Comparison of ENCODE assay signal across 8 cellular contexts in the genomic region with DNA sequence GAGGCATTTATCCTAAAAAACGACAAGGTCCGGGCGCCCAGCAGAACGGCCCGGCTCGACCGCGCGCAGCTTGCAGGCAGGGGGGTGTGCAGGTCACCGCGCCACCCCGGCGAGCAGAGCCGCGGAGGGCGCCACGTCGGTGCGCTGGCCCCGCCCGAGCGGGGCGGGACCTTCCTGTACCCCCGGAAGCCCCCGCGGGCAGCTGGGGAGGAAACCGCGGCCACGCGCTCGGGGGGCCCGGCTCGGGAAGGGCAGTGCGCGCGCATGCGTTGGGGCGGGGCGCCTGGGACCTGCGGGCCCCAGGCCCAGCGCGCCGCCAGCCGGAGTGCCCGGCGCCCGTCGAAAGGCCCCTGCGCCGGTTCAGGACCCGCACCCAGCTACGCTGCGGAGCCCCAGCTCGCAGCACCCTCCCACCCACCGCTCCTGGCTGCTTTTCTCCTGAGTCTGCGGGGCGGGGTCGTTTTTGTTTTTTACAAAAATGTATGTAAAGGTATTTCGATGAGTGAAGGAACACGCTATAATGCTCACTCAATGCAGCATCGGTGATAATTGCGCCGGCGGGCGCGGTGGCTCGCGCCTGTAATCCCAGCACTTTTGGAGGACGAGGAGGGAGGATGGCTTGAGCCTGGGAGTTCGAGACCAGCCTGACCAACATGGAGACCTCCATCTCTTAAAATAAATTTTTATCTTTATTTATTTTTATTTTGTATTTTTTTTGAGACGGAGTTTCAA. TPM values are rescaled to one million over a fixed set of nuclear protein-coding genes. Genes with fewer than 3 reads are reported as not detected.
DNase-seq lines count a peak whose midpoint lies in the region; ATAC-seq, FAIRE-seq and TF ChIP-seq lines count a peak whose summit lies in the region.

No MANE protein-coding gene starts in this region.

- no peak overlapping the region for H3K27ac ChIP-seq in brain microvascular endothelial cell
- no peak overlapping the region for H3K27ac ChIP-seq in keratinocyte (ENCODE audit: control insufficient read depth, insufficient read depth, low read length)

- FAIRE-seq in keratinocyte (lab: Jason Lieb, UNC) (no peak), urothelium cell line (lab: Jason Lieb, UNC) (no peak)

- CTCF ChIA-PET in GM10248 (lab: Yijun Ruan, JAX): interaction anchor here (1.3 to 1.6 kb wide), 2 partner anchors 9 to 19 kb away, joined by 3 to 4 read pairs; no protein-coding TSS in a partner anchor

- POLR2A ChIA-PET in GM10248 (lab: Yijun Ruan, JAX): interaction anchor here (0.6 kb wide), 1 partner anchor 45 kb away, joined by 3 read pairs; no protein-coding TSS in a partner anchor

- peak overlapping the region; percentile 73 for H3K4me2 ChIP-seq in keratinocyte (ENCODE audit: control insufficient read depth, extremely low read depth, insufficient read depth, low read depth, low read length)

- TF ChIP-seq CTCF in GM10248 (IDR thresholded peaks at IDR 0.05; ENCODE audit: control extremely low read depth, extremely low read depth, low read depth, missing control alignments): no peak
- TF ChIP-seq CTCF in brain microvascular endothelial cell (IDR thresholded peaks at IDR 0.05; ENCODE audit: low read depth, low read length, missing control alignments): no peak
- TF ChIP-seq CTCF in keratinocyte (optimal IDR thresholded peaks at IDR 0.05 in 1 of 3, IDR thresholded peaks at IDR 0.05 in 1 of 3, conservative IDR thresholded peaks at IDR 0.05 in 1 of 3; ENCODE audit: extremely low read depth in 1 of 3, insufficient read depth in 2 of 3, low read length in 3 of 3): no peak

- H3K4me1 ChIP-seq in keratinocyte (ENCODE audit: control insufficient read depth, extremely low read depth, insufficient read depth, low read length): no peaks in the 10 kb centered on the region

- no peaks in the 10 kb centered on the region for H4K20me1 ChIP-seq in keratinocyte (ENCODE audit: control insufficient read depth, extremely low read depth, insufficient read depth, low read length)

- H3K27me3 ChIP-seq in brain microvascular endothelial cell (replicated peaks) (no peaks in the 10 kb centered on the region), keratinocyte (ENCODE audit: control insufficient read depth, extremely low read depth, insufficient read depth, low read length) (no peaks in the 10 kb centered on the region)

- H3K36me3 ChIP-seq in brain microvascular endothelial cell (replicated peaks) (no peaks in the 10 kb centered on the region), keratinocyte (ENCODE audit: control insufficient read depth in 2 of 2, extremely low read depth in 1 of 2, insufficient read depth in 2 of 2, low read length in 2 of 2) (no peaks in the 10 kb centered on the region)

- no peak overlapping the region for H3K9ac ChIP-seq in keratinocyte (ENCODE audit: control insufficient read depth, extremely low read depth, insufficient read depth, low read length)

- H2AFZ ChIP-seq in keratinocyte (ENCODE audit: control insufficient read depth, low read length): peak overlapping the region; percentile 68

- H3K4me1 Mint-ChIP-seq in T-helper 2 cell treated with Interferon-gamma antibody and Interleukin-4, amounts not matched to agents 5 μg/mL and 100 μg/mL, for 36 hours (ENCODE audit: low read depth): peaks cover 9% of the 10 kb centered on the region

- H3K4me3 ChIP-seq in brain microvascular endothelial cell (ENCODE audit: low read depth, low read length) (peak overlapping the region; percentile 60), keratinocyte (ENCODE audit: control insufficient read depth in 2 of 3, extremely low read depth in 1 of 3, insufficient read depth in 2 of 3, low read depth in 1 of 3, low read length in 3 of 3) (peak overlapping the region; percentile 23 to 62 (median 54))

- H3K4me3 Mint-ChIP-seq in T-helper 2 cell treated with Interferon-gamma antibody and Interleukin-4, amounts not matched to agents 5 μg/mL and 100 μg/mL, for 36 hours: peak overlapping the region; percentile 64

- H3K79me2 ChIP-seq in keratinocyte (ENCODE audit: control insufficient read depth, insufficient read depth, low read length): no peaks in the 10 kb centered on the region

- H3K9me3 Mint-ChIP-seq in T-helper 2 cell treated with Interferon-gamma antibody and Interleukin-4, amounts not matched to agents 5 μg/mL and 100 μg/mL, for 36 hours: no peaks in the 10 kb centered on the region

- H3K27ac Mint-ChIP-seq in T-helper 2 cell treated with Interferon-gamma antibody and Interleukin-4, amounts not matched to agents 5 μg/mL and 100 μg/mL, for 36 hours: peak overlapping the region; percentile 55

- H3K36me3 Mint-ChIP-seq in T-helper 2 cell treated with Interferon-gamma antibody and Interleukin-4, amounts not matched to agents 5 μg/mL and 100 μg/mL, for 36 hours (ENCODE audit: low read depth): no peaks in the 10 kb centered on the region

- dilution Hi-C loops in keratinocyte (cut with MboI; ENCODE audit: extremely low pct_ligation_motif_present, low sequenced_read_pairs): no loop called here

- in situ Hi-C loops in brain microvascular endothelial cell (cut with HindIII; ENCODE audit: low pct_ligation_motif_present, low sequenced_read_pairs): no loop called here

- H3K9me1 ChIP-seq in keratinocyte (ENCODE audit: control insufficient read depth, extremely low read depth, insufficient read depth, low read length): no peaks in the 10 kb centered on the region

- DNase-seq in GM10248 (ENCODE audit: extremely low spot score) (peak; percentile 88), brain microvascular endothelial cell (no peak), keratinocyte (ENCODE audit: low read depth, low spot score) (peak; percentile 7), NCI-H2171 (lab: John Stamatoyannopoulos, UW) (no peak), urothelium cell line (ENCODE audit: low spot score) (no peak)
- DNase-seq in T-helper 2 cell treated with Interferon-gamma antibody and Interleukin-4, amounts not matched to agents 5 μg/mL and 100 μg/mL, for 36 hours (ENCODE audit: low spot score): peak; percentile 86
- DNase-seq in stimulated activated CD4-positive, alpha-beta T cell treated with anti-CD3 and anti-CD28 coated beads, Interleukin-1b, Interleukin-23, amount 100 ng/mL, for 48 hours: peak; percentile 78

- no peaks in the 10 kb centered on the region for H3K9me3 ChIP-seq in keratinocyte (ENCODE audit: control insufficient read depth, low read depth, low read length)

- peak; percentile 81 for ATAC-seq in HG02759 (IDR thresholded peaks at IDR 0.05; ENCODE audit: unreplicated experiment)

- no peaks in the 10 kb centered on the region for H3K27me3 Mint-ChIP-seq in T-helper 2 cell treated with Interferon-gamma antibody and Interleukin-4, amounts not matched to agents 5 μg/mL and 100 μg/mL, for 36 hours (ENCODE audit: low read depth)

RNA-seq across cellular contexts. Expression of a gene that starts 47.7 kb away (rescaled TPM):
- 0.13 TPM in 1 of 3 replicates, not detected in the others for polyA plus RNA-seq in keratinocyte
- not detected for polyA plus RNA-seq in keratinocyte (2011; ENCODE audit: low read depth)
- 0.08 TPM in 1 of 2 replicates, not detected in the other for polyA plus RNA-seq in keratinocyte (2011; cell fraction: cytosol; rRNA removed)
- not detected in 2 replicates for polyA plus RNA-seq in keratinocyte (2011; cell fraction: nucleus; rRNA removed)
- polyA plus RNA-seq in keratinocyte (2012; ENCODE audit: low replicate concordance): 0.24 TPM in 1 of 2 replicates, not detected in the other
- polyA minus RNA-seq in keratinocyte: not detected in 3 replicates
- polyA minus RNA-seq in keratinocyte (2011; cell fraction: cytosol; rRNA and poly(A)+ RNA removed): not detected
- polyA minus RNA-seq in keratinocyte (2011; cell fraction: nucleus; rRNA and poly(A)+ RNA removed): not detected in 2 replicates

Comparison
In these comparisons a context has a peak if more than half of its experiments do, and no peak if none do; other contexts are left out.
1. DNase-seq: peak in GM10248 (single experiment), T-helper 2 cell treated with Interferon-gamma antibody and Interleukin-4, amounts not matched to agents 5 μg/mL and 100 μg/mL, for 36 hours (single experiment), keratinocyte (single experiment) and stimulated activated CD4-positive, alpha-beta T cell treated with anti-CD3 and anti-CD28 coated beads, Interleukin-1b, Interleukin-23, amount 100 ng/mL, for 48 hours (single experiment); none in brain microvascular endothelial cell (single experiment), NCI-H2171 (single experiment) and urothelium cell line (single experiment).